In the genomic region with DNA sequence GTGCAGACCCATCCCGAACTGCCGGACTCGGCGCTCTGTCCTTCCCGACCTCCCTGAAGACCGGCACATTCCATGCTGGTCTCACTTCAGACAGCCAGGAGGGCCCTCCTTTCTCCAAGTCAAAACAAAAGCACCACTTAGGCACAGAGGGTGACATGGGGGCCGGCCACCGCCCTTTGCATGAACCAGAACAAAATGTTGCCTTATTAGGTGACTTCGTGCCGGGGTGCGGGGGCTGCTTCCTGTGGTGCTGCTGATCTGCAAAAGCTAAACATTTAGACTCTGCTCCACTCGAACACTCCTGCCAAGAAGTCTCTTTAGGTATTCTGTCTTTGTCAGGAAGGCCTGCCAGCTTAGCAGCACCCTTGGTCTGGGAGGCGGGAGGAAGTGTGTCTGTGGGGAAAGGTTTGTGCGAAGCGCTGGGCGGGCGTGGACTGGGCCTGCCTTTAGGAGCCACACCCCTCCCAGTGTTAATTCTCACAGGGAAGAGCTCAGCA, we compare ENCODE assay signal across 16 cellular contexts.
DNase-seq lines count a peak whose midpoint lies in the region; ATAC-seq and TF ChIP-seq lines count a peak whose summit lies in the region.
"Had no signal": no experiment of that assay in that cellular context is flagged by ENCODE, and none has a peak within 500 bp of the region (broad histone marks: within the 10 kb centered on the region; RNA-seq: fewer than 3 reads in every experiment).

No MANE protein-coding gene starts in this region.

- H3K4me2 ChIP-seq in hepatocyte = no peak overlapping the region

- no peaks in the 10 kb centered on the region for H3K9me2 ChIP-seq in hepatocyte (replicated peaks; ENCODE audit: insufficient read depth)

- WGBS in hepatocyte (ENCODE audit: low lambda C conversion rate, missing lambda C conversion rate) = 76% methylated on average over 17 of the region's 17 CpGs
- WGBS in ovary, 3 donors = 6 to 11% (median 9%) methylated on average over 16 to 17 of the region's 17 CpGs

- no peaks in the 10 kb centered on the region for H3K4me1 ChIP-seq in hepatocyte (ENCODE audit: insufficient read depth)
- peaks cover 16% of the 10 kb centered on the region for H3K4me1 ChIP-seq in ovary (ENCODE audit: insufficient read depth)

- intact Hi-C loops in ovary (cut with DNase I) = no loop called here

- H3K9me3 ChIP-seq in hepatocyte (ENCODE audit: low read depth) = no peaks in the 10 kb centered on the region
- H3K9me3 ChIP-seq in ovary = no peaks in the 10 kb centered on the region

- no peak for TF ChIP-seq CTCF in hepatocyte (IDR thresholded peaks at IDR 0.05; ENCODE audit: poor library complexity)
- no peak for TF ChIP-seq CTCF in ovary (IDR thresholded peaks at IDR 0.05)

- H3K4me3 ChIP-seq in H7 (ENCODE audit: insufficient read depth, low read depth, low read length) = no peak overlapping the region
- H3K4me3 ChIP-seq in hepatocyte = no peak overlapping the region
- no peak overlapping the region for H3K4me3 ChIP-seq in ovary

- TF ChIP-seq POLR2A in ovary (IDR thresholded peaks at IDR 0.05) = no peak

- peak; percentile 70 for DNase-seq in H7
- DNase-seq in caudate nucleus (lab: John Stamatoyannopoulos, UW) = peak in 19 of 61 donors; percentile 7 to 85 (median 33)
- peak; percentile 40 for DNase-seq in hepatocyte (ENCODE audit: low spot score)
- peak; percentile 76 to 88 (median 83) for DNase-seq in ovary
- no peak for DNase-seq in AML-193 (lab: John Stamatoyannopoulos, UW)
- DNase-seq in glomerular visceral epithelial cell (ENCODE audit: extremely low spot score) = no peak
- DNase-seq: activated CD4-positive, alpha-beta T cell treated with anti-CD3 and anti-CD28 coated beads, Interleukin-2, amount 50 U/mL, for 4 hours; central memory CD4-positive, alpha-beta T cell; DMS153; immature natural killer cell; NCI-H1048; NCI-H2227 treated with DMSO at 0.1 percent for 48 hours; T-helper 2 cell had no signal

- H3K27ac ChIP-seq in caudate nucleus (ENCODE audit: low read depth, low read length) = peak overlapping the region; percentile 36
- H3K27ac ChIP-seq in hepatocyte = peak overlapping the region; percentile 50
- H3K27ac ChIP-seq in ovary = peak overlapping the region; percentile 17 to 36
- H3K27ac ChIP-seq: epithelial cell of prostate had no signal

- H2AFZ ChIP-seq in hepatocyte = no peak overlapping the region

- no peaks in the 10 kb centered on the region for H4K20me1 ChIP-seq in hepatocyte (ENCODE audit: insufficient read depth, poor library complexity, severe bottlenecking)

- TF ChIP-seq EP300 in ovary (IDR thresholded peaks at IDR 0.05) = no peak

- H3K79me2 ChIP-seq in hepatocyte = no peaks in the 10 kb centered on the region

- H3K27me3 ChIP-seq in H7 (ENCODE audit: control insufficient read depth, insufficient read depth, low read length) = no peaks in the 10 kb centered on the region
- peaks cover 5% of the 10 kb centered on the region for H3K27me3 ChIP-seq in hepatocyte
- no peaks in the 10 kb centered on the region for H3K27me3 ChIP-seq in ovary

- H3K36me3 ChIP-seq in H7 (replicated peaks; ENCODE audit: control insufficient read depth, insufficient read depth, low read length) (no peaks in the 10 kb centered on the region), hepatocyte (replicated peaks; ENCODE audit: insufficient read depth, low read depth) (no peaks in the 10 kb centered on the region), ovary (no peaks in the 10 kb centered on the region)

- no peak for ATAC-seq in HG03159 (IDR thresholded peaks at IDR 0.05; ENCODE audit: unreplicated experiment)
- ATAC-seq in GM18517 (IDR thresholded peaks at IDR 0.05; ENCODE audit: unreplicated experiment) = no peak

Comparison
In these comparisons a context has a peak if more than half of its experiments do, and no peak if none do; other contexts are left out.
1. DNase-seq: peak in H7 (single experiment), hepatocyte (single experiment) and ovary (5 of 5); none in AML-193 (0 of 2) and glomerular visceral epithelial cell (single experiment).
2. Peak in every context shown above with its lines, with median percentiles within 50 percentile points of each other: H3K27ac ChIP-seq.